8 cellular contexts compared by ENCODE assay signal in genomic region chr16:85616608-85617311, GRCh38. TPM values are rescaled to one million over a fixed set of nuclear protein-coding genes. Genes with fewer than 3 reads are reported as not detected.
DNase-seq lines count a peak whose midpoint lies in the region; ATAC-seq, FAIRE-seq and TF ChIP-seq lines count a peak whose summit lies in the region.

No MANE protein-coding gene starts in this region.

- TF ChIP-seq POLR2A in H54 (IDR thresholded peaks at IDR 0.05; ENCODE audit: low read depth, low read length): no peak

- FAIRE-seq in H54 (lab: Jason Lieb, UNC): no peak

- ATAC-seq in GM19455 (IDR thresholded peaks at IDR 0.05; ENCODE audit: unreplicated experiment): no peak

- peaks cover 33 to 60% (median 47%) of the 10 kb centered on the region in 3 donors for H3K4me1 ChIP-seq in skeletal muscle tissue (ENCODE audit: control insufficient read depth in 3 of 3, insufficient read depth in 3 of 3, low read length in 3 of 3)

- peaks cover 0 to 2% (median 0%) of the 10 kb centered on the region in 3 donors for H3K36me3 ChIP-seq in skeletal muscle tissue (ENCODE audit: control insufficient read depth in 3 of 3, insufficient read depth in 3 of 3, low read length in 3 of 3)

- peak overlapping the region; percentile 77 for H3K27ac ChIP-seq in skeletal muscle tissue (ENCODE audit: low read depth, low read length)

- H3K4me3 ChIP-seq in fibroblast of villous mesenchyme (ENCODE audit: low read depth, low read length) (no peak overlapping the region), skeletal muscle tissue (ENCODE audit: low read length in 3 of 3) (peak overlapping the region; percentile 49 to 59 (median 52))

- no peaks in the 10 kb centered on the region for H3K9me3 ChIP-seq in skeletal muscle tissue (ENCODE audit: control insufficient read depth in 3 of 3, low read length in 3 of 3)

- TF ChIP-seq CTCF in GM20000 (IDR thresholded peaks at IDR 0.05; ENCODE audit: extremely low read depth, missing control alignments): no peak
- TF ChIP-seq CTCF in fibroblast of villous mesenchyme (IDR thresholded peaks at IDR 0.05; ENCODE audit: insufficient read depth, low read depth, low read length): no peak

- DNase-seq in C1 segment of cervical spinal cord (lab: John Stamatoyannopoulos, UW) (peak in 8 of 14 donors; percentile 33 to 76 (median 52)), GM20000 (ENCODE audit: low spot score) (peak; percentile 87), OCI-M1 (lab: John Stamatoyannopoulos, UW) (peak; percentile 88), fibroblast of villous mesenchyme (ENCODE audit: low read depth) (peak; percentile 28), NCI-H2171 treated with DMSO at 0.1 percent for 48 hours (lab: John Stamatoyannopoulos, UW) (no peak), H54 (ENCODE audit: insufficient read length, low spot score) (no peak)

- H3K9ac ChIP-seq in skeletal muscle tissue (ENCODE audit: low read depth in 1 of 3, low read length in 3 of 3): peak overlapping the region; percentile 61 to 75 (median 70)

- no peaks in the 10 kb centered on the region for H3K27me3 ChIP-seq in skeletal muscle tissue (ENCODE audit: control insufficient read depth in 3 of 3, insufficient read depth in 3 of 3, low read length in 3 of 3)

RNA-seq across cellular contexts. Expression of gene GSE1, which starts 3.6 kb away (rescaled TPM):
- 48.4 and 53.1 TPM in 2 replicates for total RNA-seq in fibroblast of villous mesenchyme
- total RNA-seq in skeletal muscle tissue: 27.7 TPM

Comparison
In these comparisons a context has a peak if more than half of its experiments do, and no peak if none do; other contexts are left out.
1. DNase-seq: peak in C1 segment of cervical spinal cord (8 of 14), GM20000 (single experiment), OCI-M1 (single experiment) and fibroblast of villous mesenchyme (single experiment); none in NCI-H2171 treated with DMSO at 0.1 percent for 48 hours (single experiment) and H54 (single experiment).